18 cellular contexts compared by ENCODE assay signal in genomic region chr11:8789864-8790263, GRCh38.
"Had no signal": no experiment of that assay in that cellular context is flagged by ENCODE, and none has a peak within 500 bp of the region (broad histone marks: within the 10 kb centered on the region; RNA-seq: fewer than 3 reads in every experiment).

No MANE protein-coding gene starts in this region.

- H3K27me3 Mint-ChIP-seq: activated CD4-positive, alpha-beta memory T cell treated with anti-CD3 and anti-CD28 coated beads for 36 hours; T-cell had no signal

- H3K36me3 ChIP-seq: neutrophil, tibial nerve had no signal

- H3K27ac ChIP-seq: foreskin keratinocyte, neutrophil, SK-N-MC, tibial nerve, VCaP had no signal

- H3K27me3 ChIP-seq: foreskin keratinocyte, neutrophil, tibial nerve had no signal

- FAIRE-seq: colon, endothelial cell of umbilical vein had no signal

- DNase-seq: activated CD4-positive, alpha-beta memory T cell treated with anti-CD3 and anti-CD28 coated beads for 36 hours; activated CD8-positive, alpha-beta memory T cell treated with anti-CD3 and anti-CD28 coated beads, Interleukin-2, amount 10 ng/mL, durations not matched to agents 7 days and 5 days; activated naive CD4-positive, alpha-beta T cell treated with anti-CD3 and anti-CD28 coated beads, Interleukin-2, amount 10 ng/mL, durations not matched to agents 7 days and 5 days; activated T-cell treated with anti-CD3 and anti-CD28 coated beads, Interleukin-2, amount 50 U/mL, for 1 hour; foreskin keratinocyte; naive thymus-derived CD4-positive, alpha-beta T cell; stimulated activated CD4-positive, alpha-beta T cell treated with anti-CD3 and anti-CD28 coated beads, Interleukin-15, amount 100 ng/mL, for 24 hours; stimulated activated CD4-positive, alpha-beta T cell treated with anti-CD3 and anti-CD28 coated beads, Interleukin-4, amount 100 ng/mL, for 24 hours; stimulated activated naive CD4-positive, alpha-beta T cell; substantia nigra; T-cell; T-helper 9 cell had no signal

- H3K9me3 Mint-ChIP-seq: activated CD4-positive, alpha-beta memory T cell treated with anti-CD3 and anti-CD28 coated beads for 36 hours; activated naive CD4-positive, alpha-beta T cell treated with anti-CD3 and anti-CD28 coated beads, Interleukin-2, amount 10 ng/mL, durations not matched to agents 7 days and 5 days; naive thymus-derived CD4-positive, alpha-beta T cell; T-cell had no signal

- H3K9me3 ChIP-seq: neutrophil, tibial nerve had no signal

- H3K4me3 ChIP-seq: SK-N-MC, tibial nerve had no signal

- H3K27ac Mint-ChIP-seq: activated CD4-positive, alpha-beta memory T cell treated with anti-CD3 and anti-CD28 coated beads for 36 hours; activated CD8-positive, alpha-beta memory T cell treated with anti-CD3 and anti-CD28 coated beads, Interleukin-2, amount 10 ng/mL, durations not matched to agents 7 days and 5 days; activated naive CD4-positive, alpha-beta T cell treated with anti-CD3 and anti-CD28 coated beads, Interleukin-2, amount 10 ng/mL, durations not matched to agents 7 days and 5 days; naive thymus-derived CD4-positive, alpha-beta T cell; T-cell had no signal

- ATAC-seq: activated CD8-positive, alpha-beta memory T cell treated with anti-CD3 and anti-CD28 coated beads, Interleukin-2, amount 10 ng/mL, durations not matched to agents 7 days and 5 days; foreskin keratinocyte; naive thymus-derived CD4-positive, alpha-beta T cell; T-cell had no signal

- H3K4me1 Mint-ChIP-seq: activated naive CD4-positive, alpha-beta T cell treated with anti-CD3 and anti-CD28 coated beads, Interleukin-2, amount 10 ng/mL, durations not matched to agents 7 days and 5 days; T-cell had no signal

- H3K4me3 Mint-ChIP-seq: activated CD4-positive, alpha-beta memory T cell treated with anti-CD3 and anti-CD28 coated beads for 36 hours; activated CD8-positive, alpha-beta memory T cell treated with anti-CD3 and anti-CD28 coated beads, Interleukin-2, amount 10 ng/mL, durations not matched to agents 7 days and 5 days; activated naive CD4-positive, alpha-beta T cell treated with anti-CD3 and anti-CD28 coated beads, Interleukin-2, amount 10 ng/mL, durations not matched to agents 7 days and 5 days; naive thymus-derived CD4-positive, alpha-beta T cell; T-cell had no signal

- H3K36me3 Mint-ChIP-seq: activated CD4-positive, alpha-beta memory T cell treated with anti-CD3 and anti-CD28 coated beads for 36 hours; activated CD8-positive, alpha-beta memory T cell treated with anti-CD3 and anti-CD28 coated beads, Interleukin-2, amount 10 ng/mL, durations not matched to agents 7 days and 5 days; activated naive CD4-positive, alpha-beta T cell treated with anti-CD3 and anti-CD28 coated beads, Interleukin-2, amount 10 ng/mL, durations not matched to agents 7 days and 5 days; naive thymus-derived CD4-positive, alpha-beta T cell; T-cell had no signal
